Comparison of ENCODE assay signal across 1 cellular context in the genomic region with DNA sequence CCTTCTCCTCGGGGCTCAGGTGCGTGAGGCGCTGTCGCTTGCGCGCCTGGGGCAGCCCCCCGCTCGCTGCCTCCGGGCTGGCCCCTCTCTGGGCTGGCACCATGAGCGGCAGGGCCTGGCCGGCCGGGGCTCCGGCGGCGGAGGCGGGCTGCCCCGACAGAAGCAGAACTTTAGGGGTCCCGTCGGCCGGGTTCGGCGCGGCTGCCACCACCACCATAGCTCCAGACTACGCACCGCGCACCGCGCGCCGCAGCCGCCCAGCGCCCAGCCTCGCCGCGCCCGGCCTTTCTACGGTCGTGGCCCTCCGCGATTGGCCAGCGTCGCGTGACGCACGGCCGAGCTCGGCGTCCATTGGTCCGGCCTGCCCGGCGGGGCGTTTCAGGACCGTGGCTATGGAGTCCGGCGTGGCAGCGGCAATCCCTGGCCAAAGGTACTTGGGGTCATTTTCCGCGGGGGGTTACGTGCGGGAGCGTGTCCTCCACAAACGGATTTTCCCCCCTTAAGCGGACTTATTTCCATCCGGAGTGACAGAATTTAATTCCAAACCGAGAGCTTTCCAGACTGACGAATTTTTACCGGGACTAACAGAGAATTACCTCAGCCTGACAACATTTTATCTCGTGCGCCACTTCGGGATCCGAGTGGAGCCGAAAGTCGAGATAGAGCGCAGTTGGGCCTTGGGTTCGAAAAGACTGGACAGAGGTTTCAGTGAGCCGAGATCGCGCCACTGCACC.
TF ChIP-seq lines count a peak whose summit lies in the region.

TSS of gene XBP1 (minus strand) at position 262 of the 734 bp plus-strand sequence.

TF ChIP-seq in K562, 482 proteins besides CTCF, POLR2A, EP300 and RAD21 (continued from another document and continues in another):
- TF ChIP-seq, protein P1, sequence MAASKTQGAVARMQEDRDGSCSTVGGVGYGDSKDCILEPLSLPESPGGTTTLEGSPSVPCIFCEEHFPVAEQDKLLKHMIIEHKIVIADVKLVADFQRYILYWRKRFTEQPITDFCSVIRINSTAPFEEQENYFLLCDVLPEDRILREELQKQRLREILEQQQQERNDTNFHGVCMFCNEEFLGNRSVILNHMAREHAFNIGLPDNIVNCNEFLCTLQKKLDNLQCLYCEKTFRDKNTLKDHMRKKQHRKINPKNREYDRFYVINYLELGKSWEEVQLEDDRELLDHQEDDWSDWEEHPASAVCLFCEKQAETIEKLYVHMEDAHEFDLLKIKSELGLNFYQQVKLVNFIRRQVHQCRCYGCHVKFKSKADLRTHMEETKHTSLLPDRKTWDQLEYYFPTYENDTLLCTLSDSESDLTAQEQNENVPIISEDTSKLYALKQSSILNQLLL (CRISPR knock-in tag; IDR thresholded peaks at IDR 0.05; ENCODE audit: borderline replicate concordance) = no peak
- TF ChIP-seq ETV5 (CRISPR knock-in tag; IDR thresholded peaks at IDR 0.05; ENCODE audit: low read depth) (no peak), ZNF184 (CRISPR knock-in tag; IDR thresholded peaks at IDR 0.05) (no peak), HEY1 (CRISPR knock-in tag; IDR thresholded peaks at IDR 0.05; ENCODE audit: borderline replicate concordance) (no peak; the same call in 1 of the 2 replicates), KLF6 (CRISPR knock-in tag; IDR thresholded peaks at IDR 0.05; ENCODE audit: borderline replicate concordance) (no peak), GTF2E2 (tag; IDR thresholded peaks at IDR 0.05) (peak; percentile 89), ZNF431 (CRISPR knock-in tag; IDR thresholded peaks at IDR 0.05) (no peak), YY1 (IDR thresholded peaks at IDR 0.05; ENCODE audit: borderline replicate concordance in 1 of 3, control insufficient read depth in 1 of 3, extremely low read depth in 1 of 3, insufficient read depth in 3 of 3, insufficient read length in 1 of 3, insufficient replicate concordance in 2 of 3, low read depth in 1 of 3, low read length in 2 of 3) (peak; percentile 53 to 90 (median 81)), MXD1 (CRISPR knock-in tag; IDR thresholded peaks at IDR 0.05; ENCODE audit: borderline replicate concordance, poor library complexity, severe bottlenecking) (no peak), SMAD3 (CRISPR knock-in tag; conservative IDR thresholded peaks at IDR 0.05) (no peak), FOS (IDR thresholded peaks at IDR 0.05; ENCODE audit: extremely low read depth, insufficient read length) (peak; percentile 74), MIER1 (IDR thresholded peaks at IDR 0.05; ENCODE audit: low read depth) (no peak), SMARCA4 (IDR thresholded peaks at IDR 0.05) (peak; percentile 38; the same call in 1 of the 2 replicates), RUNX1 (IDR thresholded peaks at IDR 0.05; ENCODE audit: low read depth) (no peak), HDAC2 (IDR thresholded peaks at IDR 0.05) (no peak), ZNF507 (tag; conservative IDR thresholded peaks at IDR 0.05) (no peak), ATF1 (CRISPR knock-in tag; IDR thresholded peaks at IDR 0.05) (no peak), ATF1 (tag; IDR thresholded peaks at IDR 0.05) (peak; percentile 95), E2F5 (CRISPR knock-in tag; IDR thresholded peaks at IDR 0.05) (no peak), EHMT2 (IDR thresholded peaks at IDR 0.05) (no peak), ZNF75A (CRISPR knock-in tag; IDR thresholded peaks at IDR 0.05) (no peak), ZNF77 (CRISPR knock-in tag; IDR thresholded peaks at IDR 0.05) (no peak), HDAC6 (IDR thresholded peaks at IDR 0.05; ENCODE audit: low read depth, low read length) (no peak), MECOM (CRISPR knock-in tag; IDR thresholded peaks at IDR 0.05) (no peak), ZNF217 (CRISPR knock-in tag; IDR thresholded peaks at IDR 0.05) (no peak), MXI1 (IDR thresholded peaks at IDR 0.05; ENCODE audit: low read depth, low read length) (peak; percentile 47; the same call in 1 of the 2 replicates), ZNF584 (CRISPR knock-in tag; IDR thresholded peaks at IDR 0.05; ENCODE audit: low read depth) (0 out of 2 replicates have a peak, but pooled peaks have one; percentile 13), SUPT5H (IDR thresholded peaks at IDR 0.05) (peak; percentile 75), RBM15 (IDR thresholded peaks at IDR 0.05; ENCODE audit: insufficient read depth, low read length) (no peak), ZNF174 (CRISPR knock-in tag; IDR thresholded peaks at IDR 0.05) (no peak), E2F3 (CRISPR knock-in tag; IDR thresholded peaks at IDR 0.05) (no peak), RREB1 (CRISPR knock-in tag; IDR thresholded peaks at IDR 0.05) (no peak), EP400 (IDR thresholded peaks at IDR 0.05) (peak; percentile 89), YBX1 (IDR thresholded peaks at IDR 0.05) (no peak), SMAD1 (IDR thresholded peaks at IDR 0.05; ENCODE audit: low read depth, low read length, partially characterized antibody) (peak; percentile 54), THAP7 (CRISPR knock-in tag; IDR thresholded peaks at IDR 0.05) (no peak), GABPA (tag; conservative IDR thresholded peaks at IDR 0.05; ENCODE audit: low read depth) (peak; percentile 34; the same call in 1 of the 2 replicates), SRF (CRISPR knock-in tag; IDR thresholded peaks at IDR 0.05) (peak in 1 of 2 experiments; percentile 13; a peak in 1 of 4 replicates)
- TF ChIP-seq, protein P2, sequence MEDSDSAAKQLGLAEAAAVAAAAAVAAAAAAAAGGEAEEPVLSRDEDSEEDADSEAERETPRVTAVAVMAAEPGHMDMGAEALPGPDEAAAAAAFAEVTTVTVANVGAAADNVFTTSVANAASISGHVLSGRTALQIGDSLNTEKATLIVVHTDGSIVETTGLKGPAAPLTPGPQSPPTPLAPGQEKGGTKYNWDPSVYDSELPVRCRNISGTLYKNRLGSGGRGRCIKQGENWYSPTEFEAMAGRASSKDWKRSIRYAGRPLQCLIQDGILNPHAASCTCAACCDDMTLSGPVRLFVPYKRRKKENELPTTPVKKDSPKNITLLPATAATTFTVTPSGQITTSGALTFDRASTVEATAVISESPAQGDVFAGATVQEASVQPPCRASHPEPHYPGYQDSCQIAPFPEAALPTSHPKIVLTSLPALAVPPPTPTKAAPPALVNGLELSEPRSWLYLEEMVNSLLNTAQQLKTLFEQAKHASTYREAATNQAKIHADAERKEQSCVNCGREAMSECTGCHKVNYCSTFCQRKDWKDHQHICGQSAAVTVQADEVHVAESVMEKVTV (CRISPR knock-in tag; IDR thresholded peaks at IDR 0.05) = no peak
- TF ChIP-seq, protein P3, sequence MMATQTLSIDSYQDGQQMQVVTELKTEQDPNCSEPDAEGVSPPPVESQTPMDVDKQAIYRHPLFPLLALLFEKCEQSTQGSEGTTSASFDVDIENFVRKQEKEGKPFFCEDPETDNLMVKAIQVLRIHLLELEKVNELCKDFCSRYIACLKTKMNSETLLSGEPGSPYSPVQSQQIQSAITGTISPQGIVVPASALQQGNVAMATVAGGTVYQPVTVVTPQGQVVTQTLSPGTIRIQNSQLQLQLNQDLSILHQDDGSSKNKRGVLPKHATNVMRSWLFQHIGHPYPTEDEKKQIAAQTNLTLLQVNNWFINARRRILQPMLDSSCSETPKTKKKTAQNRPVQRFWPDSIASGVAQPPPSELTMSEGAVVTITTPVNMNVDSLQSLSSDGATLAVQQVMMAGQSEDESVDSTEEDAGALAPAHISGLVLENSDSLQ (IDR thresholded peaks at IDR 0.05) = no peak
- TF ChIP-seq, protein P4, sequence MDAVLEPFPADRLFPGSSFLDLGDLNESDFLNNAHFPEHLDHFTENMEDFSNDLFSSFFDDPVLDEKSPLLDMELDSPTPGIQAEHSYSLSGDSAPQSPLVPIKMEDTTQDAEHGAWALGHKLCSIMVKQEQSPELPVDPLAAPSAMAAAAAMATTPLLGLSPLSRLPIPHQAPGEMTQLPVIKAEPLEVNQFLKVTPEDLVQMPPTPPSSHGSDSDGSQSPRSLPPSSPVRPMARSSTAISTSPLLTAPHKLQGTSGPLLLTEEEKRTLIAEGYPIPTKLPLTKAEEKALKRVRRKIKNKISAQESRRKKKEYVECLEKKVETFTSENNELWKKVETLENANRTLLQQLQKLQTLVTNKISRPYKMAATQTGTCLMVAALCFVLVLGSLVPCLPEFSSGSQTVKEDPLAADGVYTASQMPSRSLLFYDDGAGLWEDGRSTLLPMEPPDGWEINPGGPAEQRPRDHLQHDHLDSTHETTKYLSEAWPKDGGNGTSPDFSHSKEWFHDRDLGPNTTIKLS (IDR thresholded peaks at IDR 0.05; ENCODE audit: borderline replicate concordance, low read depth) = 0 out of 2 replicates have a peak, but pooled peaks have one; percentile 5
- TF ChIP-seq, protein P5, sequence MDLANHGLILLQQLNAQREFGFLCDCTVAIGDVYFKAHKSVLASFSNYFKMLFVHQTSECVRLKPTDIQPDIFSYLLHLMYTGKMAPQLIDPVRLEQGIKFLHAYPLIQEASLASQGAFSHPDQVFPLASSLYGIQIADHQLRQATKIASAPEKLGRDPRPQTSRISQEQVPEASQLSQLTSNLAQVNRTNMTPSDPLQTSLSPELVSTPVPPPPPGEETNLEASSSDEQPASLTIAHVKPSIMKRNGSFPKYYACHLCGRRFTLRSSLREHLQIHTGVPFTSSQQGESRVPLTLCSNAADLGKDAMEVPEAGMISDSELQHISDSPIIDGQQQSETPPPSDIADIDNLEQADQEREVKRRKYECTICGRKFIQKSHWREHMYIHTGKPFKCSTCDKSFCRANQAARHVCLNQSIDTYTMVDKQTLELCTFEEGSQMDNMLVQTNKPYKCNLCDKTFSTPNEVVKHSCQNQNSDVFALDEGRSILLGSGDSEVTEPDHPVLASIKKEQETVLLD (IDR thresholded peaks at IDR 0.05) = no peak
- TF ChIP-seq, protein P6, sequence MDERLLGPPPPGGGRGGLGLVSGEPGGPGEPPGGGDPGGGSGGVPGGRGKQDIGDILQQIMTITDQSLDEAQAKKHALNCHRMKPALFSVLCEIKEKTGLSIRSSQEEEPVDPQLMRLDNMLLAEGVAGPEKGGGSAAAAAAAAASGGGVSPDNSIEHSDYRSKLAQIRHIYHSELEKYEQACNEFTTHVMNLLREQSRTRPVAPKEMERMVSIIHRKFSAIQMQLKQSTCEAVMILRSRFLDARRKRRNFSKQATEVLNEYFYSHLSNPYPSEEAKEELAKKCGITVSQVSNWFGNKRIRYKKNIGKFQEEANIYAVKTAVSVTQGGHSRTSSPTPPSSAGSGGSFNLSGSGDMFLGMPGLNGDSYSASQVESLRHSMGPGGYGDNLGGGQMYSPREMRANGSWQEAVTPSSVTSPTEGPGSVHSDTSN (CRISPR knock-in tag; IDR thresholded peaks at IDR 0.05; ENCODE audit: low read depth) = no peak
- TF ChIP-seq, protein P6 (tag; conservative IDR thresholded peaks at IDR 0.05; ENCODE audit: low read depth) = no peak
